In the genomic region with DNA sequence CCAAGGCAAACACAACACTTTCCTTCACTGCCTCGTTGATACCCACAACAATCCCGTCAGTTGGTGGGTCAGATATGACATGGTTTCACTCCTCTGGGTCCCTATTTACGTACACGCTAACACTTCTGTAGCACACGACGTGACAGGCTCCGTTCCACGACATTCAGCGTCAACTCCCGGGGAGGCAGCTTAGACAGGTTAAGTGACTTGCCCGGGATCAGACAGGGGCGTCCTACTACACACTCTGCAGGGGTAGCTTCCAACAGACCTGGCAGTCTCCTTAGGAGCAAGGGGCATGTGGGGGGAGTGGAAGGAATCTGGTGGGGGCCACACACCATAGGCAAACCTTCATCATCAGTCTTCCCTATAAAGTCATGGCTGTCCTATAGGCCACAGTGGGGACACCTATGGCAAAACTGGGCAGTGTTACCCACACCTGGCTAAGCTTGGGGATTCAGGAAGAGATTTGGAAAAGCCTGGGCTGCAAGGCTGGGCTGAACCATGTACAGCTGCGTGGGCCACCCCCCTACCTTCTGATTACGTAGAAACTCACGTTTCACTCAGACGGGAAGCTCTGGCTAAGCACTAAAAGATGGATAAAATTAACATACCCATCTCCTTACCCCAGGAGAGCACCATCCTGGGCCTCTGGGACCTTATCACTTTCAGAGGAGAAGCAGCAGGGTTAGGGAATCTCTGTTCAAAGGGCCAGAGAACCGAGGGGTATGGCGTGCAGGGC, we compare ENCODE assay signal across 10 cellular contexts. TPM values are rescaled to one million over a fixed set of nuclear protein-coding genes. Genes with fewer than 3 reads are reported as not detected.
DNase-seq lines count a peak whose midpoint lies in the region; ATAC-seq, FAIRE-seq and TF ChIP-seq lines count a peak whose summit lies in the region.
"Had no signal": no experiment of that assay in that cellular context is flagged by ENCODE, and none has a peak within 500 bp of the region (broad histone marks: within the 10 kb centered on the region; RNA-seq: fewer than 3 reads in every experiment).

No MANE protein-coding gene starts in this region.

- H3K27me3 ChIP-seq in heart right ventricle (no peaks in the 10 kb centered on the region), tibial artery (no peaks in the 10 kb centered on the region)

- H3K4me3 ChIP-seq in heart right ventricle: peak overlapping the region in 7 of 10 donors; percentile 75 to 90 (median 81)
- H3K4me3 ChIP-seq in kidney (ENCODE audit: low read length in 2 of 2): peak overlapping the region in 1 of 2 donors; percentile 68
- peak overlapping the region in 1 of 2 donors; percentile 81 for H3K4me3 ChIP-seq in tibial artery

- in situ Hi-C loops in G401 (cut with HindIII; ENCODE audit: low sequenced_read_pairs): no loop called here

- peak overlapping the region; percentile 72 to 92 for H3K27ac Mint-ChIP-seq in activated naive CD4-positive, alpha-beta T cell treated with anti-CD3 and anti-CD28 coated beads, Interleukin-2, amount 50 U/mL, for 72 hours

- H3K4me1 ChIP-seq in heart right ventricle (peaks cover 8 to 28% (median 20%) of the 10 kb centered on the region in 9 donors), kidney (ENCODE audit: control insufficient read depth in 1 of 2, insufficient read depth in 1 of 2, low read depth in 1 of 2, low read length in 2 of 2) (peaks cover 5 to 9% of the 10 kb centered on the region in 2 donors), tibial artery (peaks cover 0 to 33% (median 21%) of the 10 kb centered on the region in 4 donors)

- FAIRE-seq in kidney (lab: Jason Lieb, UNC): no peak

- intact Hi-C loops in heart right ventricle (cut with DNase I): loop anchor here in 2 of 10 donors (1.0 to 2.0 kb wide), 2 partner anchors 28 kb away; no protein-coding TSS in a partner anchor
- intact Hi-C loops in left cardiac atrium (cut with DNase I): no loop called here
- intact Hi-C loops in kidney (cut with DNase I): no loop called here
- intact Hi-C loops in tibial artery (cut with DNase I; ENCODE audit: low total_unique reads): no loop called here

- H3K27ac ChIP-seq in heart right ventricle (no peak overlapping the region), kidney (ENCODE audit: low read depth in 2 of 2, low read length in 2 of 2) (no peak overlapping the region), tibial artery (peak overlapping the region; percentile 92)

- no peaks in the 10 kb centered on the region for H3K36me3 Mint-ChIP-seq in activated naive CD4-positive, alpha-beta T cell treated with anti-CD3 and anti-CD28 coated beads, Interleukin-2, amount 50 U/mL, for 72 hours

- H3K36me3 ChIP-seq in heart right ventricle (peaks cover 0 to 21% (median 2%) of the 10 kb centered on the region in 9 donors), kidney (ENCODE audit: control insufficient read depth in 1 of 2, insufficient read depth in 2 of 2, low read length in 2 of 2) (peaks cover 0 to 2% of the 10 kb centered on the region in 2 donors), tibial artery (peaks cover 5 to 22% (median 13%) of the 10 kb centered on the region in 3 donors)

- DNase-seq in heart right ventricle (no peak), left cardiac atrium (no peak), kidney (no peak), tibial artery (no peak), hypothalamus (lab: John Stamatoyannopoulos, UW) (no peak), G401 (ENCODE audit: low spot score) (no peak)
- no peak for DNase-seq in activated naive CD4-positive, alpha-beta T cell treated with anti-CD3 and anti-CD28 coated beads, Interleukin-2, amount 50 U/mL, for 72 hours (ENCODE audit: low spot score in 2 of 2)
- DNase-seq: activated CD4-positive, CD25-positive, alpha-beta regulatory T cell treated with anti-CD3 and anti-CD28 coated beads, Interleukin-2, amount 50 U/mL, for 72 hours; stimulated activated CD4-positive, alpha-beta T cell treated with anti-CD3 and anti-CD28 coated beads, Interleukin-2, amount 100 ng/mL, for 48 hours had no signal

- WGBS in heart right ventricle, 2 donors: 86 to 89% methylated on average over 18 of the region's 18 CpGs

- ATAC-seq in heart right ventricle: no peak
- no peak for ATAC-seq in left cardiac atrium
- ATAC-seq in activated naive CD4-positive, alpha-beta T cell treated with anti-CD3 and anti-CD28 coated beads, Interleukin-2, amount 50 U/mL, for 72 hours: no peak
- ATAC-seq in HG03095 (IDR thresholded peaks at IDR 0.05; ENCODE audit: unreplicated experiment): no peak

- TF ChIP-seq CTCF in heart right ventricle (IDR thresholded peaks at IDR 0.05): no peak
- TF ChIP-seq CTCF in kidney (IDR thresholded peaks at IDR 0.05; ENCODE audit: borderline replicate concordance, extremely low read depth, insufficient read depth): no peak
- no peak for TF ChIP-seq CTCF in tibial artery (IDR thresholded peaks at IDR 0.05)

- peak overlapping the region; percentile 35 to 80 for H3K9ac ChIP-seq in kidney (ENCODE audit: low read length in 2 of 2)

- H3K9me3 ChIP-seq in heart right ventricle (no peaks in the 10 kb centered on the region), kidney (ENCODE audit: control insufficient read depth in 1 of 2, low read length in 2 of 2) (no peaks in the 10 kb centered on the region), tibial artery (no peaks in the 10 kb centered on the region)

- no peaks in the 10 kb centered on the region for H3K9me3 Mint-ChIP-seq in activated naive CD4-positive, alpha-beta T cell treated with anti-CD3 and anti-CD28 coated beads, Interleukin-2, amount 50 U/mL, for 72 hours

RNA-seq across cellular contexts. Expression of a gene that starts 2.0 kb away (rescaled TPM):
- total RNA-seq in heart right ventricle (1 to 10 TPM; 3.5 to 6.5 (median 4.6) TPM), left cardiac atrium (1 to 10 TPM; 6.3 to 8.5 TPM), kidney (13.8 TPM)
- polyA plus RNA-seq in heart right ventricle (1 to 10 TPM; 2.6 to 6.1 TPM), kidney (ENCODE audit: insufficient read depth, low read depth, low replicate concordance) (12.9 TPM)
- total RNA-seq in activated naive CD4-positive, alpha-beta T cell treated with anti-CD3 and anti-CD28 coated beads, Interleukin-2, amount 50 U/mL, for 72 hours: 10 to 100 TPM in 1 of 2 donors, 1 to 10 TPM in 1; 6.4 to 15.4 TPM
- total RNA-seq in G401 (2014; rRNA removed; shearing (Covaris generic)): 29.9 and 30.4 TPM in 2 replicates

RNA-seq across cellular contexts. Expression of a gene that starts 11.9 kb away (rescaled TPM):
- total RNA-seq in heart right ventricle: 10 to 100 TPM; 14.1 to 22.9 (median 17.5) TPM
- 10 to 100 TPM; 20.6 to 27.0 TPM for polyA plus RNA-seq in heart right ventricle
- 10 to 100 TPM; 19.3 to 20.7 TPM for total RNA-seq in left cardiac atrium
- 10 to 100 TPM in 1 of 2 donors, 1 to 10 TPM in 1; 5.1 to 10.5 TPM for total RNA-seq in activated naive CD4-positive, alpha-beta T cell treated with anti-CD3 and anti-CD28 coated beads, Interleukin-2, amount 50 U/mL, for 72 hours
- total RNA-seq in kidney: 12.7 TPM
- 14.8 TPM for polyA plus RNA-seq in kidney (ENCODE audit: insufficient read depth, low read depth, low replicate concordance)
- total RNA-seq in G401 (2014; rRNA removed; shearing (Covaris generic)): 0.74 and 0.78 TPM in 2 replicates

RNA-seq across cellular contexts. Expression of a gene that starts 25.8 kb away (rescaled TPM):
- total RNA-seq in heart right ventricle (100 to 1,000 TPM in 4 of 10 donors, 10 to 100 TPM in 6; 67.5 to 118 (median 97.5) TPM), left cardiac atrium (100 to 1,000 TPM; 114 to 126 TPM), kidney (109 TPM)
- polyA plus RNA-seq in heart right ventricle (10 to 100 TPM; 29.4 to 46.7 TPM), kidney (ENCODE audit: insufficient read depth, low read depth, low replicate concordance) (55.7 TPM)
- 100 to 1,000 TPM in 1 of 2 donors, 10 to 100 TPM in 1; 76.2 to 105 TPM for total RNA-seq in activated naive CD4-positive, alpha-beta T cell treated with anti-CD3 and anti-CD28 coated beads, Interleukin-2, amount 50 U/mL, for 72 hours
- 40.0 and 53.1 TPM in 2 replicates for total RNA-seq in G401 (2014; rRNA removed; shearing (Covaris generic))

Comparison
In these comparisons a context has a peak if more than half of its experiments do, and no peak if none do; other contexts are left out.
1. H3K27ac ChIP-seq: peak in tibial artery (2 of 2); none in heart right ventricle (0 of 10) and kidney (0 of 2).